8 cellular contexts compared by ENCODE assay signal in genomic region chr1:148151911-148152391, GRCh38. TPM values are rescaled to one million over a fixed set of nuclear protein-coding genes. Genes with fewer than 3 reads are reported as not detected.
A peak's percentile ranks its signal among the peaks of the same experiment; 100 is the strongest.
DNase-seq lines count a peak whose midpoint lies in the region; ATAC-seq and TF ChIP-seq lines count a peak whose summit lies in the region.
"Not testable (repeated sequence)": the region's sequence is repeated elsewhere in the genome, so short reads cannot be mapped to it uniquely, and the experiment has no call there.

NBPF11 (minus strand) TSS chr1:148152281; CDS start chr1:148127003, 25,278 bp downstream.

- peaks cover 8 to 15% (median 13%) of the 10 kb centered on the region in 3 donors for H3K27me3 Mint-ChIP-seq in CD14-positive monocyte (ENCODE audit: low read depth in 3 of 3)
- not testable (repeated sequence) for H3K27me3 Mint-ChIP-seq in activated CD8-positive, alpha-beta T cell treated with anti-CD3 and anti-CD28 coated beads, Interleukin-2, amount 10 ng/mL, durations not matched to agents 7 days and 5 days (ENCODE audit: low read depth); memory B cell

- intact Hi-C loops in CD14-positive monocyte (cut with micrococcal nuclease) = not testable (repeated sequence)

- H3K4me1 Mint-ChIP-seq in CD14-positive monocyte (peaks cover 23% of the 10 kb centered on the region), memory B cell (peaks cover 11% of the 10 kb centered on the region)
- peaks cover 20% of the 10 kb centered on the region for H3K4me1 Mint-ChIP-seq in activated CD8-positive, alpha-beta T cell treated with anti-CD3 and anti-CD28 coated beads, Interleukin-2, amount 10 ng/mL, durations not matched to agents 7 days and 5 days (ENCODE audit: low read depth)

- H3K27me3 ChIP-seq in ectodermal cell (ENCODE audit: control insufficient read depth, insufficient read depth, low read length, poor library complexity, severe bottlenecking) = not testable (repeated sequence)

- not testable (repeated sequence) for H3K9me3 Mint-ChIP-seq in CD14-positive monocyte; activated CD8-positive, alpha-beta T cell treated with anti-CD3 and anti-CD28 coated beads, Interleukin-2, amount 10 ng/mL, durations not matched to agents 7 days and 5 days (ENCODE audit: insufficient read depth); memory B cell

- not testable (repeated sequence) for TF ChIP-seq CTCF in CD14-positive monocyte (IDR thresholded peaks at IDR 0.05)

- peak within 1 kb of the TSS; percentile 56 for H3K4me3 ChIP-seq in ectodermal cell (ENCODE audit: insufficient read depth, low read depth, low read length)

- H3K36me3 Mint-ChIP-seq in CD14-positive monocyte; activated CD8-positive, alpha-beta T cell treated with anti-CD3 and anti-CD28 coated beads, Interleukin-2, amount 10 ng/mL, durations not matched to agents 7 days and 5 days (ENCODE audit: low read depth); memory B cell: not testable (repeated sequence)

- H3K36me3 ChIP-seq in ectodermal cell (ENCODE audit: control insufficient read depth, insufficient read depth, low read length) = not testable (repeated sequence)

- not testable (repeated sequence) for H3K4me1 ChIP-seq in ectodermal cell (ENCODE audit: control insufficient read depth, insufficient read depth, low read length)

- H3K4me3 Mint-ChIP-seq in CD14-positive monocyte = peak within 1 kb of the TSS; percentile 97 to 98
- H3K4me3 Mint-ChIP-seq in activated CD8-positive, alpha-beta T cell treated with anti-CD3 and anti-CD28 coated beads, Interleukin-2, amount 10 ng/mL, durations not matched to agents 7 days and 5 days = peak within 1 kb of the TSS; percentile 96
- H3K4me3 Mint-ChIP-seq in memory B cell = peak within 1 kb of the TSS; percentile 99

- DNase-seq in CD14-positive monocyte (ENCODE audit: low spot score) (peak; percentile 74), HT-29 (ENCODE audit: low spot score) (peak; percentile 81), NOMO-1 treated with DMSO at 0.1 percent for 48 hours (lab: John Stamatoyannopoulos, UW; ENCODE audit: unreplicated experiment) (peak; percentile 74), memory B cell (ENCODE audit: low spot score in 2 of 2) (peak; percentile 78 to 81)
- DNase-seq in activated CD8-positive, alpha-beta T cell treated with anti-CD3 and anti-CD28 coated beads, Interleukin-2, amount 10 ng/mL, durations not matched to agents 7 days and 5 days = peak; percentile 88
- peak; percentile 77 to 80 for DNase-seq in stimulated activated CD4-positive, alpha-beta T cell treated with anti-CD3 and anti-CD28 coated beads, Interleukin-4, amount 100 ng/mL, for 4 hours

- CTCF ChIA-PET in activated CD8-positive, alpha-beta T cell treated with anti-CD3 and anti-CD28 coated beads, Interleukin-2, amount 10 ng/mL, durations not matched to agents 7 days and 5 days (lab: Charles Lee) = not testable (repeated sequence)

- not testable (repeated sequence) for H3K27ac ChIP-seq in ectodermal cell (ENCODE audit: insufficient read depth, low read depth, low read length, poor library complexity, severe bottlenecking)

- H3K27ac Mint-ChIP-seq in CD14-positive monocyte (peak within 1 kb of the TSS; percentile 87 to 96 (median 95)), memory B cell (peak within 1 kb of the TSS; percentile 99)
- H3K27ac Mint-ChIP-seq in activated CD8-positive, alpha-beta T cell treated with anti-CD3 and anti-CD28 coated beads, Interleukin-2, amount 10 ng/mL, durations not matched to agents 7 days and 5 days = peak within 1 kb of the TSS; percentile 90

- 0 to 1% methylated on average over 37 to 39 of the region's 41 CpGs for WGBS in ectodermal cell, 2 experiments

- not testable (repeated sequence) for H3K9me3 ChIP-seq in ectodermal cell (ENCODE audit: control insufficient read depth, low read length)

- ATAC-seq in GM21423 (IDR thresholded peaks at IDR 0.05; ENCODE audit: unreplicated experiment) (peak; percentile 71), memory B cell (ENCODE audit: low read depth) (peak; percentile 76)
- ATAC-seq in activated CD8-positive, alpha-beta T cell treated with anti-CD3 and anti-CD28 coated beads, Interleukin-2, amount 10 ng/mL, durations not matched to agents 7 days and 5 days = peak; percentile 97

- POLR2A ChIA-PET in activated CD8-positive, alpha-beta T cell treated with anti-CD3 and anti-CD28 coated beads, Interleukin-2, amount 10 ng/mL, durations not matched to agents 7 days and 5 days (lab: Charles Lee) = not testable (repeated sequence)

RNA-seq across cellular contexts. Expression of gene NBPF11, which starts in this region (rescaled TPM):
- polyA plus RNA-seq in CD14-positive monocyte = under 1 TPM; 0.46 to 0.54 TPM
- total RNA-seq in HT-29 (2014; rRNA removed; shearing (Covaris generic)) = 3.5 and 3.7 TPM in 2 replicates
- 1 to 10 TPM; 7.7 to 9.1 TPM for total RNA-seq in activated CD8-positive, alpha-beta T cell treated with anti-CD3 and anti-CD28 coated beads, Interleukin-2, amount 10 ng/mL, durations not matched to agents 7 days and 5 days
- 11.4 TPM for polyA plus RNA-seq in ectodermal cell (2013, experiment 1 of 4)
- 12.2 TPM for polyA plus RNA-seq in ectodermal cell (2013, experiment 2 of 4)
- 9.2 TPM for polyA plus RNA-seq in ectodermal cell (2013, experiment 3 of 4)
- 10.6 TPM for polyA plus RNA-seq in ectodermal cell (2013, experiment 4 of 4)

Comparison
In these comparisons a context has a peak if more than half of its experiments do, and no peak if none do; other contexts are left out.
1. Peak in DNase-seq in CD14-positive monocyte; RNA of the gene not detected or under 1 TPM.